Comparison of ENCODE assay signal across 8 cellular contexts in genomic region chr3:131501949-131502348, GRCh38. TPM values are rescaled to one million over a fixed set of nuclear protein-coding genes. Genes with fewer than 3 reads are reported as not detected.
DNase-seq lines count a peak whose midpoint lies in the region; ATAC-seq and TF ChIP-seq lines count a peak whose summit lies in the region.

No MANE protein-coding gene starts in this region.

- H3K9me3 ChIP-seq in MM.1S (replicated peaks; ENCODE audit: insufficient read depth, low read length) = no peaks in the 10 kb centered on the region
- H3K9me3 ChIP-seq in effector memory CD4-positive, alpha-beta T cell (ENCODE audit: control insufficient read depth, low read length) = no peaks in the 10 kb centered on the region

- ATAC-seq in GM19452 (IDR thresholded peaks at IDR 0.05; ENCODE audit: unreplicated experiment) (no peak), GM18517 (IDR thresholded peaks at IDR 0.05; ENCODE audit: unreplicated experiment) (no peak)

- peaks cover 12% of the 10 kb centered on the region; the same call in 1 of the 2 replicates for H3K4me1 ChIP-seq in MM.1S (ENCODE audit: low read length)
- peaks cover 13% of the 10 kb centered on the region for H3K4me1 ChIP-seq in effector memory CD4-positive, alpha-beta T cell (ENCODE audit: control insufficient read depth, insufficient read depth, low read length, poor library complexity, severe bottlenecking)

- TF ChIP-seq CTCF in MM.1S (IDR thresholded peaks at IDR 0.05; ENCODE audit: low read length) = no peak
- no peak for TF ChIP-seq CTCF in neural crest cell (conservative IDR thresholded peaks at IDR 0.05)

- peak overlapping the region; percentile 75 for H3K4me2 ChIP-seq in MM.1S (ENCODE audit: low read depth, low read length)

- H3K36me3 Mint-ChIP-seq in neural crest cell (ENCODE audit: low read depth) = peaks cover 12% of the 10 kb centered on the region

- peaks cover 2% of the 10 kb centered on the region for H3K9me3 Mint-ChIP-seq in neural crest cell

- H3K4me1 Mint-ChIP-seq in neural crest cell = peaks cover 28% of the 10 kb centered on the region

- H3K9me2 ChIP-seq in MM.1S (replicated peaks; ENCODE audit: insufficient read depth, low read length) = no peaks in the 10 kb centered on the region

- peak overlapping the region; percentile 97 for H3K27ac Mint-ChIP-seq in neural crest cell (ENCODE audit: unreplicated experiment)

- H3F3A ChIP-seq in MM.1S (ENCODE audit: insufficient read depth, low read length) = no peaks in the 10 kb centered on the region

- H4K20me1 ChIP-seq in MM.1S (ENCODE audit: insufficient read depth, low read length) = no peaks in the 10 kb centered on the region; the same call in 1 of the 2 replicates

- no peak for DNase-seq in MM.1S
- DNase-seq in effector memory CD4-positive, alpha-beta T cell = no peak
- DNase-seq in neural crest cell (ENCODE audit: low read depth, low spot score) = no peak
- DNase-seq in NCI-H774 (lab: John Stamatoyannopoulos, UW) = no peak
- no peak for DNase-seq in activated effector memory CD4-positive, alpha-beta T cell treated with anti-CD3 and anti-CD28 coated beads, Interleukin-2, amount 50 U/mL, for 16 hours

- peaks cover 39% of the 10 kb centered on the region for H3K79me2 ChIP-seq in MM.1S (ENCODE audit: low read length)

- peak overlapping the region; percentile 97 for H3K4me3 ChIP-seq in GM08714 (ENCODE audit: low read length)
- H3K4me3 ChIP-seq in MM.1S (ENCODE audit: low read length) = peak overlapping the region; percentile 82
- peak overlapping the region; percentile 78 for H3K4me3 ChIP-seq in effector memory CD4-positive, alpha-beta T cell (ENCODE audit: insufficient read depth, low read depth, low read length, poor library complexity, severe bottlenecking)

- H3K27me3 Mint-ChIP-seq in neural crest cell (ENCODE audit: low read depth) = peaks cover 29% of the 10 kb centered on the region

- H3K36me3 ChIP-seq in MM.1S (replicated peaks; ENCODE audit: insufficient read depth, low read length) = peaks cover 4% of the 10 kb centered on the region
- H3K36me3 ChIP-seq in effector memory CD4-positive, alpha-beta T cell (ENCODE audit: control insufficient read depth, insufficient read depth, low read length) = peaks cover 25% of the 10 kb centered on the region

- peak overlapping the region; percentile 94 for H2AFZ ChIP-seq in MM.1S (ENCODE audit: low read length)

- H3K4me3 Mint-ChIP-seq in neural crest cell = peak overlapping the region; percentile 97

- peak overlapping the region; percentile 59; the same call in 1 of the 2 replicates for H3K27ac ChIP-seq in MM.1S (ENCODE audit: low read length)
- H3K27ac ChIP-seq in effector memory CD4-positive, alpha-beta T cell (ENCODE audit: insufficient read depth, low read length, poor library complexity, severe bottlenecking) = peak overlapping the region; percentile 68

- peak overlapping the region; percentile 97 for H3K9ac ChIP-seq in MM.1S (ENCODE audit: low read length)

- no peaks in the 10 kb centered on the region for H3K27me3 ChIP-seq in MM.1S (replicated peaks; ENCODE audit: insufficient read depth, low read length)
- no peaks in the 10 kb centered on the region for H3K27me3 ChIP-seq in effector memory CD4-positive, alpha-beta T cell (replicated peaks; ENCODE audit: control insufficient read depth, insufficient read depth, low read length, poor library complexity, severe bottlenecking)

RNA-seq across cellular contexts. Expression of gene MRPL3, which starts 0.8 kb away (rescaled TPM):
- 107 TPM in 2 replicates for total RNA-seq in neural crest cell
